Comparison of ENCODE assay signal across 1 cellular context in the genomic region with DNA sequence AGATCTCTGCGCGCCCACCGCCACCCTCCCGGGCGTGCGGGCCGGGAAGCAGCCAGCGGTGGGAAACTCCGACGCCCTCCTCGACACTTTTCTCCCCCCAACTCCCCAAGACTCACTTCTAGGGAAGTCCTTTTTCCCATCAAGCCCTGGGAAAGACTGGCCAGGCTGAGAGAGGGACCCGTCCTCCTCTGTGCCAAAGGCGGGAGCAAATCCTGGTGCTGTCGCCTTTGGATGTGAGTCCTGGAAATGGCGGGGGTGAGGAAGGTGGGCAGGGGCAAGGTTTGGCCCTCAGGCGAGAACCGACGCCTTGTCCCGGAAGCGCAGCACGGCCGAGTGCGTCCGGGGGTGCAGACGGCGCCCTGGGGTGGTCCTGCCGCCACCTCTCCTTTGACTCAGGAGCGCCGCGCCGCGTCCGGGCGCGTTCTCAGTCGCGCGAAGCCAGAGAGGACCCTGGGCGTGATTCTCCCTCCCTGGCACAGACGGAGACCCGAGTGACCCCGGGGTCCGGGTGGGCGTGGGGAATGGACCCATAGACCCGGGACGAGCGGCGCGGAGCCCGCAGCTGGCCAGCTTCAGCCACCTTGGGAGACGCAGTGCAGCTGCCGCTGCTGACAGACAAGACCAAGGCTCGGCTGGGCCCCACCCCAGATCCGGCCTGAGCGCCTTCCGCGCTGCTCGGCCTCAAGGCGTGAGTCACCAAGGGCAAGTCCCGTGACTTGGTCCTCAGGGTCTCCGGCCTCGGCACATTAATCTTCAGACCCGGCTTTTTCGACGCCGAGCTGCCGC.
TF ChIP-seq lines count a peak whose summit lies in the region.

No MANE protein-coding gene starts in this region.

TF ChIP-seq in HepG2, 621 proteins besides CTCF, POLR2A, EP300 and RAD21 (continued from another document and continues in another):
- peak; percentile 48 for TF ChIP-seq SKI (IDR thresholded peaks at IDR 0.05; ENCODE audit: partially characterized antibody)
- TF ChIP-seq PBX2 (CRISPR knock-in tag; IDR thresholded peaks at IDR 0.05) = no peak
- TF ChIP-seq MTA3 (CRISPR knock-in tag; IDR thresholded peaks at IDR 0.05) = no peak
- TF ChIP-seq, protein P1, sequence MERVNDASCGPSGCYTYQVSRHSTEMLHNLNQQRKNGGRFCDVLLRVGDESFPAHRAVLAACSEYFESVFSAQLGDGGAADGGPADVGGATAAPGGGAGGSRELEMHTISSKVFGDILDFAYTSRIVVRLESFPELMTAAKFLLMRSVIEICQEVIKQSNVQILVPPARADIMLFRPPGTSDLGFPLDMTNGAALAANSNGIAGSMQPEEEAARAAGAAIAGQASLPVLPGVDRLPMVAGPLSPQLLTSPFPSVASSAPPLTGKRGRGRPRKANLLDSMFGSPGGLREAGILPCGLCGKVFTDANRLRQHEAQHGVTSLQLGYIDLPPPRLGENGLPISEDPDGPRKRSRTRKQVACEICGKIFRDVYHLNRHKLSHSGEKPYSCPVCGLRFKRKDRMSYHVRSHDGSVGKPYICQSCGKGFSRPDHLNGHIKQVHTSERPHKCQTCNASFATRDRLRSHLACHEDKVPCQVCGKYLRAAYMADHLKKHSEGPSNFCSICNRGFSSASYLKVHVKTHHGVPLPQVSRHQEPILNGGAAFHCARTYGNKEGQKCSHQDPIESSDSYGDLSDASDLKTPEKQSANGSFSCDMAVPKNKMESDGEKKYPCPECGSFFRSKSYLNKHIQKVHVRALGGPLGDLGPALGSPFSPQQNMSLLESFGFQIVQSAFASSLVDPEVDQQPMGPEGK (CRISPR knock-in tag; IDR thresholded peaks at IDR 0.05) = peak; percentile 73
- TF ChIP-seq CREM (IDR thresholded peaks at IDR 0.05) = no peak; the same call in 1 of the 2 replicates
- no peak for TF ChIP-seq CREM (CRISPR knock-in tag; IDR thresholded peaks at IDR 0.05)
- no peak; the same call in 1 of the 2 replicates for TF ChIP-seq DPF2 (CRISPR knock-in tag; IDR thresholded peaks at IDR 0.05; ENCODE audit: borderline replicate concordance, low read depth)
- peak; percentile 84 for TF ChIP-seq ZNF749 (CRISPR knock-in tag; IDR thresholded peaks at IDR 0.05; ENCODE audit: borderline replicate concordance)
- TF ChIP-seq, protein P2, sequence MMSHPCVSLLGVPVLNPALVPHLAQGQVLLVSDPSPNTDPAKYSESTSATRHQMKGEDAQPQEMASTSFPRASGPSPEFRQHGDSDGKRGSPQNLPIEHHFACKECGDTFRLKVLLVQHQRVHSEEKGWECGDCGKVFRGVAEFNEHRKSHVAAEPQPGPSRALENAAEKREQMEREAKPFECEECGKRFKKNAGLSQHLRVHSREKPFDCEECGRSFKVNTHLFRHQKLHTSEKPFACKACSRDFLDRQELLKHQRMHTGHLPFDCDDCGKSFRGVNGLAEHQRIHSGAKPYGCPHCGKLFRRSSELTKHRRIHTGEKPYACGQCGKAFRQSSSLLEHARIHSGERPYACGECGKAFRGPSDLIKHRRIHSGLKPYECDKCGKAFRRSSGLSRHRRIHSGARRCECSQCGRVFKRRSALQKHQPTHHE (CRISPR knock-in tag; IDR thresholded peaks at IDR 0.05; ENCODE audit: borderline replicate concordance) = no peak
- no peak for TF ChIP-seq ZNF644 (CRISPR knock-in tag; IDR thresholded peaks at IDR 0.05; ENCODE audit: low read depth)
- no peak for TF ChIP-seq BCLAF1 (IDR thresholded peaks at IDR 0.05)
- peak; percentile 74 for TF ChIP-seq RBM39 (IDR thresholded peaks at IDR 0.05; ENCODE audit: low read depth, low read length, poor library complexity, severe bottlenecking)
- TF ChIP-seq, protein P3, sequence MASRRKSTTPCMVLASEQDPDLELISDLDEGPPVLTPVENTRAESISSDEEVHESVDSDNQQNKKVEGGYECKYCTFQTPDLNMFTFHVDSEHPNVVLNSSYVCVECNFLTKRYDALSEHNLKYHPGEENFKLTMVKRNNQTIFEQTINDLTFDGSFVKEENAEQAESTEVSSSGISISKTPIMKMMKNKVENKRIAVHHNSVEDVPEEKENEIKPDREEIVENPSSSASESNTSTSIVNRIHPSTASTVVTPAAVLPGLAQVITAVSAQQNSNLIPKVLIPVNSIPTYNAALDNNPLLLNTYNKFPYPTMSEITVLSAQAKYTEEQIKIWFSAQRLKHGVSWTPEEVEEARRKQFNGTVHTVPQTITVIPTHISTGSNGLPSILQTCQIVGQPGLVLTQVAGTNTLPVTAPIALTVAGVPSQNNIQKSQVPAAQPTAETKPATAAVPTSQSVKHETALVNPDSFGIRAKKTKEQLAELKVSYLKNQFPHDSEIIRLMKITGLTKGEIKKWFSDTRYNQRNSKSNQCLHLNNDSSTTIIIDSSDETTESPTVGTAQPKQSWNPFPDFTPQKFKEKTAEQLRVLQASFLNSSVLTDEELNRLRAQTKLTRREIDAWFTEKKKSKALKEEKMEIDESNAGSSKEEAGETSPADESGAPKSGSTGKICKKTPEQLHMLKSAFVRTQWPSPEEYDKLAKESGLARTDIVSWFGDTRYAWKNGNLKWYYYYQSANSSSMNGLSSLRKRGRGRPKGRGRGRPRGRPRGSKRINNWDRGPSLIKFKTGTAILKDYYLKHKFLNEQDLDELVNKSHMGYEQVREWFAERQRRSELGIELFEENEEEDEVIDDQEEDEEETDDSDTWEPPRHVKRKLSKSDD (CRISPR knock-in tag; IDR thresholded peaks at IDR 0.05; ENCODE audit: low read depth) = peak; percentile 13; the same call in 1 of the 2 replicates
- TF ChIP-seq MIER3 (CRISPR knock-in tag; IDR thresholded peaks at IDR 0.05; ENCODE audit: borderline replicate concordance) = no peak
- TF ChIP-seq, protein P4, sequence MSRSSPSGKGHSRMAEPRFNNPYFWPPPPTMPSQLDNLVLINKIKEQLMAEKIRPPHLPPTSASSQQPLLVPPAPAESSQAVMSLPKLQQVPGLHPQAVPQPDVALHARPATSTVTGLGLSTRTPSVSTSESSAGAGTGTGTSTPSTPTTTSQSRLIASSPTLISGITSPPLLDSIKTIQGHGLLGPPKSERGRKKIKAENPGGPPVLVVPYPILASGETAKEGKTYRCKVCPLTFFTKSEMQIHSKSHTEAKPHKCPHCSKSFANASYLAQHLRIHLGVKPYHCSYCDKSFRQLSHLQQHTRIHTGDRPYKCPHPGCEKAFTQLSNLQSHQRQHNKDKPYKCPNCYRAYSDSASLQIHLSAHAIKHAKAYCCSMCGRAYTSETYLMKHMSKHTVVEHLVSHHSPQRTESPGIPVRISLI (CRISPR knock-in tag; IDR thresholded peaks at IDR 0.05; ENCODE audit: borderline replicate concordance) = no peak; the same call in none of the 2 replicates
- TF ChIP-seq, protein P5, sequence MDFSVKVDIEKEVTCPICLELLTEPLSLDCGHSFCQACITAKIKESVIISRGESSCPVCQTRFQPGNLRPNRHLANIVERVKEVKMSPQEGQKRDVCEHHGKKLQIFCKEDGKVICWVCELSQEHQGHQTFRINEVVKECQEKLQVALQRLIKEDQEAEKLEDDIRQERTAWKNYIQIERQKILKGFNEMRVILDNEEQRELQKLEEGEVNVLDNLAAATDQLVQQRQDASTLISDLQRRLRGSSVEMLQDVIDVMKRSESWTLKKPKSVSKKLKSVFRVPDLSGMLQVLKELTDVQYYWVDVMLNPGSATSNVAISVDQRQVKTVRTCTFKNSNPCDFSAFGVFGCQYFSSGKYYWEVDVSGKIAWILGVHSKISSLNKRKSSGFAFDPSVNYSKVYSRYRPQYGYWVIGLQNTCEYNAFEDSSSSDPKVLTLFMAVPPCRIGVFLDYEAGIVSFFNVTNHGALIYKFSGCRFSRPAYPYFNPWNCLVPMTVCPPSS (IDR thresholded peaks at IDR 0.05) = no peak
- peak; percentile 94 for TF ChIP-seq ARID4A (CRISPR knock-in tag; IDR thresholded peaks at IDR 0.05; ENCODE audit: borderline replicate concordance)
- peak; percentile 85 for TF ChIP-seq ZFP36L1 (CRISPR knock-in tag; IDR thresholded peaks at IDR 0.05)
- TF ChIP-seq, protein P6, sequence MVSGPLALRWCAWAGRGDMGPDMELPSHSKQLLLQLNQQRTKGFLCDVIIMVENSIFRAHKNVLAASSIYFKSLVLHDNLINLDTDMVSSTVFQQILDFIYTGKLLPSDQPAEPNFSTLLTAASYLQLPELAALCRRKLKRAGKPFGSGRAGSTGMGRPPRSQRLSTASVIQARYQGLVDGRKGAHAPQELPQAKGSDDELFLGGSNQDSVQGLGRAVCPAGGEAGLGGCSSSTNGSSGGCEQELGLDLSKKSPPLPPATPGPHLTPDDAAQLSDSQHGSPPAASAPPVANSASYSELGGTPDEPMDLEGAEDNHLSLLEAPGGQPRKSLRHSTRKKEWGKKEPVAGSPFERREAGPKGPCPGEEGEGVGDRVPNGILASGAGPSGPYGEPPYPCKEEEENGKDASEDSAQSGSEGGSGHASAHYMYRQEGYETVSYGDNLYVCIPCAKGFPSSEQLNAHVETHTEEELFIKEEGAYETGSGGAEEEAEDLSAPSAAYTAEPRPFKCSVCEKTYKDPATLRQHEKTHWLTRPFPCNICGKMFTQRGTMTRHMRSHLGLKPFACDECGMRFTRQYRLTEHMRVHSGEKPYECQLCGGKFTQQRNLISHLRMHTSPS (CRISPR knock-in tag; IDR thresholded peaks at IDR 0.05; ENCODE audit: low read depth) = peak; percentile 65; the same call in 1 of the 2 replicates
- TF ChIP-seq SCMH1 (CRISPR knock-in tag; IDR thresholded peaks at IDR 0.05; ENCODE audit: borderline replicate concordance) = no peak
- no peak; the same call in 1 of the 2 replicates for TF ChIP-seq SMC3 (IDR thresholded peaks at IDR 0.05; ENCODE audit: low read length)
- TF ChIP-seq GATA4 (IDR thresholded peaks at IDR 0.05; ENCODE audit: borderline replicate concordance, low read depth) = no peak
- peak; percentile 81 for TF ChIP-seq TAF15 (IDR thresholded peaks at IDR 0.05; ENCODE audit: low read depth, low read length, poor library complexity, severe bottlenecking)
- peak; percentile 32 for TF ChIP-seq CCAR2 (optimal IDR thresholded peaks at IDR 0.05; ENCODE audit: low read depth, low read length)
- TF ChIP-seq HOXA5 (CRISPR knock-in tag; IDR thresholded peaks at IDR 0.05) = 0 out of 2 replicates have a peak, but pooled peaks have one; percentile 19
- peak; percentile 86 for TF ChIP-seq KDM5B (CRISPR knock-in tag; IDR thresholded peaks at IDR 0.05; ENCODE audit: borderline replicate concordance)
- TF ChIP-seq ZNF547 (CRISPR knock-in tag; IDR thresholded peaks at IDR 0.05) = peak; percentile 72
- peak; percentile 88; the same call in 1 of the 2 replicates for TF ChIP-seq ZSCAN31 (CRISPR knock-in tag; IDR thresholded peaks at IDR 0.05; ENCODE audit: low read depth)
- peak; percentile 86 for TF ChIP-seq ELF1 (CRISPR knock-in tag; IDR thresholded peaks at IDR 0.05)
- TF ChIP-seq ZNF792 (CRISPR knock-in tag; IDR thresholded peaks at IDR 0.05) = peak; percentile 19; the same call in 1 of the 2 replicates
- TF ChIP-seq KDM5A (IDR thresholded peaks at IDR 0.05; ENCODE audit: borderline replicate concordance, low read length) = peak; percentile 82
